In genomic region chr3:194367992-194368841, GRCh38 we compare ENCODE assay signal across 1 cellular context.
TF ChIP-seq lines count a peak whose summit lies in the region.

No MANE protein-coding gene starts in this region.

TF ChIP-seq in GM23338, 12 proteins besides CTCF, POLR2A, EP300 and RAD21:
- TF ChIP-seq EZH2phosphoT487 (IDR thresholded peaks at IDR 0.05; ENCODE audit: unreplicated experiment): no peak
- TF ChIP-seq CREB1 (CRISPR knock-in tag; IDR thresholded peaks at IDR 0.05; ENCODE audit: low read depth): no peak
- no peak for TF ChIP-seq JUNB (IDR thresholded peaks at IDR 0.05; ENCODE audit: unreplicated experiment)
- TF ChIP-seq, protein P1, sequence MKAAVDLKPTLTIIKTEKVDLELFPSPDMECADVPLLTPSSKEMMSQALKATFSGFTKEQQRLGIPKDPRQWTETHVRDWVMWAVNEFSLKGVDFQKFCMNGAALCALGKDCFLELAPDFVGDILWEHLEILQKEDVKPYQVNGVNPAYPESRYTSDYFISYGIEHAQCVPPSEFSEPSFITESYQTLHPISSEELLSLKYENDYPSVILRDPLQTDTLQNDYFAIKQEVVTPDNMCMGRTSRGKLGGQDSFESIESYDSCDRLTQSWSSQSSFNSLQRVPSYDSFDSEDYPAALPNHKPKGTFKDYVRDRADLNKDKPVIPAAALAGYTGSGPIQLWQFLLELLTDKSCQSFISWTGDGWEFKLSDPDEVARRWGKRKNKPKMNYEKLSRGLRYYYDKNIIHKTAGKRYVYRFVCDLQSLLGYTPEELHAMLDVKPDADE (IDR thresholded peaks at IDR 0.05): no peak
- no peak for TF ChIP-seq STAT1 (IDR thresholded peaks at IDR 0.05; ENCODE audit: unreplicated experiment)
- TF ChIP-seq NANOG (IDR thresholded peaks at IDR 0.05; ENCODE audit: borderline replicate concordance): no peak
- TF ChIP-seq REST (IDR thresholded peaks at IDR 0.05; ENCODE audit: unreplicated experiment): no peak
- TF ChIP-seq EZH2 (IDR thresholded peaks at IDR 0.05; ENCODE audit: low read depth, unreplicated experiment): no peak
- TF ChIP-seq POLR2AphosphoS5 (IDR thresholded peaks at IDR 0.05; ENCODE audit: low read depth): no peak
- TF ChIP-seq, protein P2, sequence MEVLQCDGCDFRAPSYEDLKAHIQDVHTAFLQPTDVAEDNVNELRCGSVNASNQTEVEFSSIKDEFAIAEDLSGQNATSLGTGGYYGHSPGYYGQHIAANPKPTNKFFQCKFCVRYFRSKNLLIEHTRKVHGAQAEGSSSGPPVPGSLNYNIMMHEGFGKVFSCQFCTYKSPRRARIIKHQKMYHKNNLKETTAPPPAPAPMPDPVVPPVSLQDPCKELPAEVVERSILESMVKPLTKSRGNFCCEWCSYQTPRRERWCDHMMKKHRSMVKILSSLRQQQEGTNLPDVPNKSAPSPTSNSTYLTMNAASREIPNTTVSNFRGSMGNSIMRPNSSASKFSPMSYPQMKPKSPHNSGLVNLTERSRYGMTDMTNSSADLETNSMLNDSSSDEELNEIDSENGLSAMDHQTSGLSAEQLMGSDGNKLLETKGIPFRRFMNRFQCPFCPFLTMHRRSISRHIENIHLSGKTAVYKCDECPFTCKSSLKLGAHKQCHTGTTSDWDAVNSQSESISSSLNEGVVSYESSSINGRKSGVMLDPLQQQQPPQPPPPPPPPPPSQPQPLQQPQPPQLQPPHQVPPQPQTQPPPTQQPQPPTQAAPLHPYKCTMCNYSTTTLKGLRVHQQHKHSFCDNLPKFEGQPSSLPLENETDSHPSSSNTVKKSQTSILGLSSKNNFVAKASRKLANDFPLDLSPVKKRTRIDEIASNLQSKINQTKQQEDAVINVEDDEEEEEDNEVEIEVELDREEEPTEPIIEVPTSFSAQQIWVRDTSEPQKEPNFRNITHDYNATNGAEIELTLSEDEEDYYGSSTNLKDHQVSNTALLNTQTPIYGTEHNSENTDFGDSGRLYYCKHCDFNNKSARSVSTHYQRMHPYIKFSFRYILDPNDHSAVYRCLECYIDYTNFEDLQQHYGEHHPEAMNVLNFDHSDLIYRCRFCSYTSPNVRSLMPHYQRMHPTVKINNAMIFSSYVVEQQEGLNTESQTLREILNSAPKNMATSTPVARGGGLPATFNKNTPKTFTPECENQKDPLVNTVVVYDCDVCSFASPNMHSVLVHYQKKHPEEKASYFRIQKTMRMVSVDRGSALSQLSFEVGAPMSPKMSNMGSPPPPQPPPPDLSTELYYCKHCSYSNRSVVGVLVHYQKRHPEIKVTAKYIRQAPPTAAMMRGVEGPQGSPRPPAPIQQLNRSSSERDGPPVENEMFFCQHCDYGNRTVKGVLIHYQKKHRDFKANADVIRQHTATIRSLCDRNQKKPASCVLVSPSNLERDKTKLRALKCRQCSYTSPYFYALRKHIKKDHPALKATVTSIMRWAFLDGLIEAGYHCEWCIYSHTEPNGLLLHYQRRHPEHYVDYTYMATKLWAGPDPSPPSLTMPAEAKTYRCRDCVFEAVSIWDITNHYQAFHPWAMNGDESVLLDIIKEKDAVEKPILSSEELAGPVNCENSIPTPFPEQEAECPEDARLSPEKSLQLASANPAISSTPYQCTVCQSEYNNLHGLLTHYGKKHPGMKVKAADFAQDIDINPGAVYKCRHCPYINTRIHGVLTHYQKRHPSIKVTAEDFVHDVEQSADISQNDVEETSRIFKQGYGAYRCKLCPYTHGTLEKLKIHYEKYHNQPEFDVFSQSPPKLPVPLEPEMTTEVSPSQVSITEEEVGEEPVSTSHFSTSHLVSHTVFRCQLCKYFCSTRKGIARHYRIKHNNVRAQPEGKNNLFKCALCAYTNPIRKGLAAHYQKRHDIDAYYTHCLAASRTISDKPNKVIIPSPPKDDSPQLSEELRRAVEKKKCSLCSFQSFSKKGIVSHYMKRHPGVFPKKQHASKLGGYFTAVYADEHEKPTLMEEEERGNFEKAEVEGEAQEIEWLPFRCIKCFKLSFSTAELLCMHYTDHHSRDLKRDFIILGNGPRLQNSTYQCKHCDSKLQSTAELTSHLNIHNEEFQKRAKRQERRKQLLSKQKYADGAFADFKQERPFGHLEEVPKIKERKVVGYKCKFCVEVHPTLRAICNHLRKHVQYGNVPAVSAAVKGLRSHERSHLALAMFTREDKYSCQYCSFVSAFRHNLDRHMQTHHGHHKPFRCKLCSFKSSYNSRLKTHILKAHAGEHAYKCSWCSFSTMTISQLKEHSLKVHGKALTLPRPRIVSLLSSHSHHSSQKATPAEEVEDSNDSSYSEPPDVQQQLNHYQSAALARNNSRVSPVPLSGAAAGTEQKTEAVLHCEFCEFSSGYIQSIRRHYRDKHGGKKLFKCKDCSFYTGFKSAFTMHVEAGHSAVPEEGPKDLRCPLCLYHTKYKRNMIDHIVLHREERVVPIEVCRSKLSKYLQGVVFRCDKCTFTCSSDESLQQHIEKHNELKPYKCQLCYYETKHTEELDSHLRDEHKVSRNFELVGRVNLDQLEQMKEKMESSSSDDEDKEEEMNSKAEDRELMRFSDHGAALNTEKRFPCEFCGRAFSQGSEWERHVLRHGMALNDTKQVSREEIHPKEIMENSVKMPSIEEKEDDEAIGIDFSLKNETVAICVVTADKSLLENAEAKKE (CRISPR knock-in tag; IDR thresholded peaks at IDR 0.05): no peak
- TF ChIP-seq ZNF331 (CRISPR knock-in tag; IDR thresholded peaks at IDR 0.05; ENCODE audit: low read depth): no peak
- TF ChIP-seq ZNF114 (CRISPR knock-in tag; IDR thresholded peaks at IDR 0.05): no peak
